ENCODE assay signal across 8 cellular contexts in the genomic region with DNA sequence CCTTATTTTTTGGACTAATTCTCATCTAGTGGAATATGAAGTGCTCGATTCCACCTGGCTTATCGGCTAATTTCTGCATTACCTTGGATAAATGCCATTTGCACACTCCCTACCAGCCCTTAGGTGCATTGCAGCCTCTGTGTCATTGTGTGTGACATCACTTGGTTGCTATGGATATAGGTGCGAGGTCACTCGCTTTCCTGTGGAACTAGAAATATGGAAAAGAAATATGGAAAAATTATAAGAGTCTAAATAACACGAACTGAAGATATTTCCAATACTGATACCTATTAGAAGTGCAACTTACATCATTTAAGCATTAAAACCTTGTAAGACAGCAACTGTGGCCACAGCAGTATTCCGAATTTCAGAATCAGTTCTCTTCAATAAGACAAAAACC. TPM values are rescaled to one million over a fixed set of nuclear protein-coding genes. Genes with fewer than 3 reads are reported as not detected.
DNase-seq lines count a peak whose midpoint lies in the region; ATAC-seq, FAIRE-seq and TF ChIP-seq lines count a peak whose summit lies in the region.

No MANE protein-coding gene starts in this region.

- H3K27me3 ChIP-seq in bronchial epithelial cell (ENCODE audit: control insufficient read depth, insufficient read depth, low read length), result no peaks in the 10 kb centered on the region

- TF ChIP-seq CTCF in bronchial epithelial cell (IDR thresholded peaks at IDR 0.05; ENCODE audit: insufficient read depth, low read length, severe bottlenecking), result no peak

- peak overlapping the region; percentile 100 for H3K4me3 ChIP-seq in bronchial epithelial cell (ENCODE audit: low read depth, low read length)

- ATAC-seq in GM19463 (IDR thresholded peaks at IDR 0.05; ENCODE audit: unreplicated experiment), result no peak

- FAIRE-seq in bronchial epithelial cell (lab: Jason Lieb, UNC), result no peak

- H3K36me3 ChIP-seq in bronchial epithelial cell (ENCODE audit: control insufficient read depth, insufficient read depth, low read length), result peaks cover 5% of the 10 kb centered on the region

- peak; percentile 44 for DNase-seq in NCI-H2227 (lab: John Stamatoyannopoulos, UW; ENCODE audit: unreplicated experiment)
- DNase-seq in NCI-H2227 treated with DMSO at 0.1 percent for 48 hours (lab: John Stamatoyannopoulos, UW), result no peak
- DNase-seq in NCI-H2029 treated with DMSO at 0.1 percent for 48 hours (lab: John Stamatoyannopoulos, UW), result peak; percentile 8
- peak; percentile 81 for DNase-seq in bronchial epithelial cell (ENCODE audit: low read depth)
- peak; percentile 36 for DNase-seq in mucosa of gallbladder (ENCODE audit: low spot score)
- no peak for DNase-seq in KG1 (lab: John Stamatoyannopoulos, UW)
- no peak for DNase-seq in amniotic stem cell (lab: John Stamatoyannopoulos, UW)

RNA-seq across cellular contexts. Expression of gene YWHAG, which starts 2.0 kb away (rescaled TPM):
- total RNA-seq in bronchial epithelial cell, result 112 and 142 TPM in 2 replicates
- 95.4 TPM for total RNA-seq in mucosa of gallbladder

RNA-seq across cellular contexts. Expression of gene SSC4D, which starts 52.7 kb away (rescaled TPM):
- total RNA-seq in bronchial epithelial cell, result 0.79 and 1.3 TPM in 2 replicates
- 0.40 TPM for total RNA-seq in mucosa of gallbladder

RNA-seq across cellular contexts. Expression of gene HSPB1, which starts 54.4 kb away (rescaled TPM):
- 36.1 and 164 TPM in 2 replicates for total RNA-seq in bronchial epithelial cell
- 1,198 TPM for total RNA-seq in mucosa of gallbladder

Comparison
In these comparisons a context has a peak if more than half of its experiments do, and no peak if none do; other contexts are left out.
1. DNase-seq: peak in NCI-H2227 (single experiment), NCI-H2029 treated with DMSO at 0.1 percent for 48 hours (single experiment), bronchial epithelial cell (single experiment) and mucosa of gallbladder (single experiment); none in NCI-H2227 treated with DMSO at 0.1 percent for 48 hours (single experiment), KG1 (single experiment) and amniotic stem cell (single experiment).